29 cellular contexts compared by ENCODE assay signal in the genomic region with DNA sequence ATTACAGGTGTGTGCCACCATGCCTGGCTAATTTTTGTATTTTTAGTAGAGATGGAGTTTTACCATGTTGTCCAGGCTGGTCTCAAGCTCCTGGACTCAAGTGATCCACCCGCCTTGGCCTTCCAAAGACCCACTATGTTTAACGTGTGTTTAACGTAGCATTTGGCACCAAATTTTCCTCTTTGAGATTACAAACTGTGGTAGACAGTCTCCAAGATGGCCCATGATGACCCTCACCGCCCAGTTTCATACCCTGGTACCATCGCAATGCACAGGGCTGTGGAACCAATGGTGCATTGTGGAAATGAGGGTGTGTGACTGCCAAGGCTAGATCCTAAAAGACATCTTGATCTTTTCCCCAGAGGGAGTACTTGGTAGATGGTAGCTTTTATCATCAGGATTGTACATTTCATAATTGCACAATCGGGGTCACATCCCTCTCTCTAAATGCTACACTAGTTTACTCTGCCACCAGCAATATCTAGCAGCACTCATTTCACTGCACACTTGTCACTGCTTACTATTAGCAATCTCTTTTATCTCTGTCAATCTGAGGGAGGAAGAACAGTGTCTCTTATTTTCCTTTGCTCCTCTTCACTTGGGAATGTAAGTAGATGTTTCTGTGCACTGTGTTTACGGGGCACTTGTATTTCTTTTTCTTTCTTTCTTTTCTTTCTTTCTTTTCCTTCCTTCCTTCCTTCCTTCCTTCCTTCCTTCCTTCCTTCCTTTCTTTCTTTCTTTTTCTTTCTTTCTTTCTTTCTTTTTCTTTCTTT.
A peak's percentile ranks its signal among the peaks of the same experiment; 100 is the strongest.
DNase-seq lines count a peak whose midpoint lies in the region; ATAC-seq, FAIRE-seq and TF ChIP-seq lines count a peak whose summit lies in the region.
"Had no signal": no experiment of that assay in that cellular context is flagged by ENCODE, and none has a peak within 500 bp of the region (broad histone marks: within the 10 kb centered on the region; RNA-seq: fewer than 3 reads in every experiment).

No MANE protein-coding gene starts in this region.

- H3K4me1 ChIP-seq in RWPE2 (ENCODE audit: insufficient read depth, poor library complexity, severe bottlenecking) (no peaks in the 10 kb centered on the region), kidney (ENCODE audit: control insufficient read depth in 1 of 2, insufficient read depth in 1 of 2, low read depth in 1 of 2, low read length in 2 of 2) (no peaks in the 10 kb centered on the region)
- H3K4me1 ChIP-seq: SJCRH30 had no signal

- FAIRE-seq in kidney (lab: Jason Lieb, UNC) = no peak
- FAIRE-seq: islet of Langerhans had no signal

- peaks cover 8% of the 10 kb centered on the region for H3K9me3 Mint-ChIP-seq in activated naive CD4-positive, alpha-beta T cell treated with anti-CD3 and anti-CD28 coated beads, Interleukin-2, amount 50 U/mL, for 24 hours
- no peaks in the 10 kb centered on the region for H3K9me3 Mint-ChIP-seq in activated T-helper 2 cell treated with anti-CD3 and anti-CD28 coated beads, Interferon-gamma antibody, Interleukin-2, Interleukin-4, amounts not matched to agents 10 μg/mL and 5 μg/mL and 100 μg/mL, durations not matched to agents 14 hours and 24 hours and 36 hours
- H3K9me3 Mint-ChIP-seq: activated B cell treated with CpG ODN at 0.5 μM for 24 hours had no signal

- H3K9me3 ChIP-seq in RWPE2 (ENCODE audit: severe bottlenecking) (no peaks in the 10 kb centered on the region), kidney (ENCODE audit: control insufficient read depth in 1 of 2, low read length in 2 of 2) (no peaks in the 10 kb centered on the region)
- H3K9me3 ChIP-seq: BE2C, Caco-2, neutrophil, right lobe of liver, SJCRH30, stomach, thyroid gland had no signal

- H3K27ac ChIP-seq in RWPE2 (ENCODE audit: poor library complexity, severe bottlenecking) = no peak overlapping the region
- no peak overlapping the region for H3K27ac ChIP-seq in kidney (ENCODE audit: low read depth in 2 of 2, low read length in 2 of 2)
- H3K27ac ChIP-seq: coronary artery, neutrophil, right lobe of liver, SJCRH30, stomach, thyroid gland had no signal

- H3K4me3 ChIP-seq in RWPE2 (ENCODE audit: severe bottlenecking) (no peak overlapping the region), kidney (ENCODE audit: low read length in 2 of 2) (no peak overlapping the region)
- H3K4me3 ChIP-seq: coronary artery, right lobe of liver, SJCRH30, stomach, thyroid gland had no signal

- no peaks in the 10 kb centered on the region for H3K27me3 Mint-ChIP-seq in activated naive CD4-positive, alpha-beta T cell treated with anti-CD3 and anti-CD28 coated beads, Interleukin-2, amount 50 U/mL, for 24 hours
- H3K27me3 Mint-ChIP-seq in activated T-helper 2 cell treated with anti-CD3 and anti-CD28 coated beads, Interferon-gamma antibody, Interleukin-2, Interleukin-4, amounts not matched to agents 10 μg/mL and 5 μg/mL and 100 μg/mL, durations not matched to agents 14 hours and 24 hours and 36 hours (ENCODE audit: low read depth) = no peaks in the 10 kb centered on the region
- H3K27me3 Mint-ChIP-seq: activated B cell treated with CpG ODN at 0.5 μM for 24 hours, IgD-negative memory B cell had no signal

- peaks cover 46% of the 10 kb centered on the region for H3K4me1 Mint-ChIP-seq in activated naive CD4-positive, alpha-beta T cell treated with anti-CD3 and anti-CD28 coated beads, Interleukin-2, amount 50 U/mL, for 24 hours
- H3K4me1 Mint-ChIP-seq in activated T-helper 2 cell treated with anti-CD3 and anti-CD28 coated beads, Interferon-gamma antibody, Interleukin-2, Interleukin-4, amounts not matched to agents 10 μg/mL and 5 μg/mL and 100 μg/mL, durations not matched to agents 14 hours and 24 hours and 36 hours (ENCODE audit: low read depth) = peaks cover 9% of the 10 kb centered on the region

- no peaks in the 10 kb centered on the region for H3K27me3 ChIP-seq in RWPE2 (ENCODE audit: insufficient read depth, poor library complexity, severe bottlenecking)
- H3K27me3 ChIP-seq: BE2C, neutrophil, right lobe of liver, stomach, thyroid gland had no signal

- ATAC-seq in RWPE2 (ENCODE audit: low read depth) = no peak
- ATAC-seq: HCT116, right lobe of liver had no signal

- no peak overlapping the region for H3K4me3 Mint-ChIP-seq in activated naive CD4-positive, alpha-beta T cell treated with anti-CD3 and anti-CD28 coated beads, Interleukin-2, amount 50 U/mL, for 24 hours
- no peak overlapping the region for H3K4me3 Mint-ChIP-seq in activated T-helper 2 cell treated with anti-CD3 and anti-CD28 coated beads, Interferon-gamma antibody, Interleukin-2, Interleukin-4, amounts not matched to agents 10 μg/mL and 5 μg/mL and 100 μg/mL, durations not matched to agents 14 hours and 24 hours and 36 hours (ENCODE audit: low read depth)
- H3K4me3 Mint-ChIP-seq: activated B cell treated with CpG ODN at 0.5 μM for 24 hours had no signal

- peaks cover 11% of the 10 kb centered on the region for H3K36me3 Mint-ChIP-seq in activated naive CD4-positive, alpha-beta T cell treated with anti-CD3 and anti-CD28 coated beads, Interleukin-2, amount 50 U/mL, for 24 hours
- peaks cover 15% of the 10 kb centered on the region for H3K36me3 Mint-ChIP-seq in activated T-helper 2 cell treated with anti-CD3 and anti-CD28 coated beads, Interferon-gamma antibody, Interleukin-2, Interleukin-4, amounts not matched to agents 10 μg/mL and 5 μg/mL and 100 μg/mL, durations not matched to agents 14 hours and 24 hours and 36 hours (ENCODE audit: low read depth)

- H3K36me3 ChIP-seq in RWPE2 (ENCODE audit: low read depth) (no peaks in the 10 kb centered on the region), kidney (ENCODE audit: control insufficient read depth in 1 of 2, insufficient read depth in 2 of 2, low read length in 2 of 2) (no peaks in the 10 kb centered on the region)
- H3K36me3 ChIP-seq: BE2C, neutrophil, right lobe of liver, SJCRH30, stomach, thyroid gland had no signal

- peak overlapping the region; percentile 68 for H3K27ac Mint-ChIP-seq in activated naive CD4-positive, alpha-beta T cell treated with anti-CD3 and anti-CD28 coated beads, Interleukin-2, amount 50 U/mL, for 24 hours
- H3K27ac Mint-ChIP-seq in activated T-helper 2 cell treated with anti-CD3 and anti-CD28 coated beads, Interferon-gamma antibody, Interleukin-2, Interleukin-4, amounts not matched to agents 10 μg/mL and 5 μg/mL and 100 μg/mL, durations not matched to agents 14 hours and 24 hours and 36 hours = no peak overlapping the region
- H3K27ac Mint-ChIP-seq: activated B cell treated with CpG ODN at 0.5 μM for 24 hours, IgD-negative memory B cell, progenitor cell of endocrine pancreas had no signal

- TF ChIP-seq CTCF in RWPE2 (IDR thresholded peaks at IDR 0.05; ENCODE audit: poor library complexity, severe bottlenecking) = no peak
- no peak for TF ChIP-seq CTCF in kidney (IDR thresholded peaks at IDR 0.05; ENCODE audit: borderline replicate concordance, extremely low read depth, insufficient read depth)

- H3K9ac ChIP-seq in kidney (ENCODE audit: low read length in 2 of 2) = no peak overlapping the region

- intact Hi-C loops in kidney (cut with DNase I) = no loop called here
- intact Hi-C loops in activated T-helper 2 cell treated with anti-CD3 and anti-CD28 coated beads, Interferon-gamma antibody, Interleukin-2, Interleukin-4, amounts not matched to agents 10 μg/mL and 5 μg/mL and 100 μg/mL, durations not matched to agents 14 hours and 24 hours and 36 hours (cut with micrococcal nuclease) = no loop called here

- no peak for DNase-seq in activated naive CD4-positive, alpha-beta T cell treated with anti-CD3 and anti-CD28 coated beads, Interleukin-2, amount 50 U/mL, for 16 hours
- DNase-seq in RWPE2 (ENCODE audit: low spot score) (peak; percentile 48), kidney (peak; percentile 7), RKO (ENCODE audit: low spot score) (no peak), NCI-H526 treated with DMSO at 0.1 percent for 48 hours (lab: John Stamatoyannopoulos, UW) (no peak)
- DNase-seq in activated T-helper 2 cell treated with anti-CD3 and anti-CD28 coated beads, Interferon-gamma antibody, Interleukin-2, Interleukin-4, amounts not matched to agents 10 μg/mL and 5 μg/mL and 100 μg/mL, durations not matched to agents 14 hours and 24 hours and 36 hours (ENCODE audit: low spot score) = no peak
- DNase-seq: ACHN; activated B cell treated with CpG ODN at 0.5 μM for 24 hours; activated CD4-positive, alpha-beta T cell treated with anti-CD3 and anti-CD28 coated beads, Interleukin-2, amount 50 U/mL, for 1 hour; BE2C; DMS53; effector CD8-positive, alpha-beta T cell; erythroblast; NCI-H1048; NCI-H1694; NCI-H774; SJCRH30; stimulated activated CD4-positive, alpha-beta T cell treated with anti-CD3 and anti-CD28 coated beads, Interleukin-2, amount 100 ng/mL, for 48 hours; stomach; thyroid gland had no signal

Comparison
In these comparisons a context has a peak if more than half of its experiments do, and no peak if none do; other contexts are left out.
1. DNase-seq: peak in RWPE2 (single experiment) and kidney (single experiment); none in activated naive CD4-positive, alpha-beta T cell treated with anti-CD3 and anti-CD28 coated beads, Interleukin-2, amount 50 U/mL, for 16 hours (single experiment), activated T-helper 2 cell treated with anti-CD3 and anti-CD28 coated beads, Interferon-gamma antibody, Interleukin-2, Interleukin-4, amounts not matched to agents 10 μg/mL and 5 μg/mL and 100 μg/mL, durations not matched to agents 14 hours and 24 hours and 36 hours (single experiment), RKO (single experiment) and NCI-H526 treated with DMSO at 0.1 percent for 48 hours (single experiment).